Comparison of ENCODE assay signal across 1 cellular context in genomic region chr3:172546105-172546504, GRCh38.
TF ChIP-seq lines count a peak whose summit lies in the region.

No MANE protein-coding gene starts in this region.

TF ChIP-seq in H1, 55 proteins besides CTCF, POLR2A, EP300 and RAD21:
- TF ChIP-seq ASH2L (IDR thresholded peaks at IDR 0.05; ENCODE audit: low read length) (no peak), SP4 (IDR thresholded peaks at IDR 0.05; ENCODE audit: low read length) (no peak), CREB1 (IDR thresholded peaks at IDR 0.05) (no peak), SAP30 (IDR thresholded peaks at IDR 0.05; ENCODE audit: insufficient read depth, insufficient replicate concordance, low read length) (no peak), KDM5A (IDR thresholded peaks at IDR 0.05; ENCODE audit: low read length) (no peak), SIN3A (conservative IDR thresholded peaks at IDR 0.05 in 1 of 2, IDR thresholded peaks at IDR 0.05 in 1 of 2; ENCODE audit: low read depth in 1 of 2, low read length in 2 of 2) (no peak), TBP (IDR thresholded peaks at IDR 0.05; ENCODE audit: low read depth, low read length) (no peak), RFX5 (IDR thresholded peaks at IDR 0.05; ENCODE audit: borderline replicate concordance, low read depth, low read length) (no peak), JUN (IDR thresholded peaks at IDR 0.05; ENCODE audit: low read depth, low read length) (no peak), RXRA (IDR thresholded peaks at IDR 0.05; ENCODE audit: insufficient read depth, low read depth, low read length) (no peak), EZH2 (IDR thresholded peaks at IDR 0.05; ENCODE audit: low read depth, low read length, severe bottlenecking) (no peak), FOSL1 (IDR thresholded peaks at IDR 0.05; ENCODE audit: insufficient read depth, low read depth, low read length) (no peak), SP2 (IDR thresholded peaks at IDR 0.05; ENCODE audit: low read length) (no peak), PHF8 (conservative IDR thresholded peaks at IDR 0.05; ENCODE audit: low read depth, low read length) (no peak), SIRT6 (IDR thresholded peaks at IDR 0.05; ENCODE audit: low read length) (no peak), GABPA (IDR thresholded peaks at IDR 0.05; ENCODE audit: borderline replicate concordance, insufficient read depth, low read length) (no peak), E2F6 (IDR thresholded peaks at IDR 0.05) (no peak), USF2 (IDR thresholded peaks at IDR 0.05; ENCODE audit: low read length) (no peak), SUZ12 (IDR thresholded peaks at IDR 0.05; ENCODE audit: low read length) (no peak)
